ENCODE assay signal across 1 cellular context in the genomic region with DNA sequence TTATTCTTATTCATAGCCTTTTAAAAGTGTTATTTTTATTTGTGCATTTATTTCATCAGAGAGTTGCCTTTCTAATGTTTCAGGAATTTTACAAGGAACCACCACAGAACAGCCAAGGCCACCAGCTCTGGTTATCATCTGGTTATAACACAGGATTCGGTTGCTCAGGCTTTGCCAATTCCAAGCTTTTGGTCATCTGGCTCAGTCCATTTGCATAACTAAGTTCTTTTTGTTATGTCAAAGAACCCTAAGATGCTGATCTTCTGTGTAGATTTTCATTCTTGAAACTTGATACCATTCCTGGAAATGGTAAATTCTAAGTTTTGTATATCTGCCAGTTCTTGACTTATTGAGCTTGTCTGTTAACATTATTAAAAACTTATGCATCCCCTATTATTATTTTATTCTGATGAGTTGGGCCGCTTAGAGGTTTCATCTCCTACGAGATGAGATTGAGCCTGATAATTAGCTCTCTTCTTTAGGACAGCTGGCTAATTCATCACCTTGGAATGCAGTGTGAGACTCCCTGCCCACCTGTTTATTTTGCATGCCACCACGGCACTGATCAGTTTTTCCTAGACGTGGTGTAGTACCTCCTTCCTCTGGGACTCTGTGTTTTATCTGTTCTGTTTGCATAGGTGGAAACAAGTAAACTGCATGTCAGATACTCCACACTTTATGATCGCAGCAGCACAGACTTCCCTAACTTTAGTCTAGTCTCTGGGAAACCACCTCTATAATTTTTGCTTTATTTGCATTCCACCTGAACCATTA.
A peak's percentile ranks its signal among the peaks of the same experiment; 100 is the strongest.
TF ChIP-seq lines count a peak whose summit lies in the region.

No MANE protein-coding gene starts in this region.

TF ChIP-seq in GM23338, 12 proteins besides CTCF, POLR2A, EP300 and RAD21:
- TF ChIP-seq, protein P1, sequence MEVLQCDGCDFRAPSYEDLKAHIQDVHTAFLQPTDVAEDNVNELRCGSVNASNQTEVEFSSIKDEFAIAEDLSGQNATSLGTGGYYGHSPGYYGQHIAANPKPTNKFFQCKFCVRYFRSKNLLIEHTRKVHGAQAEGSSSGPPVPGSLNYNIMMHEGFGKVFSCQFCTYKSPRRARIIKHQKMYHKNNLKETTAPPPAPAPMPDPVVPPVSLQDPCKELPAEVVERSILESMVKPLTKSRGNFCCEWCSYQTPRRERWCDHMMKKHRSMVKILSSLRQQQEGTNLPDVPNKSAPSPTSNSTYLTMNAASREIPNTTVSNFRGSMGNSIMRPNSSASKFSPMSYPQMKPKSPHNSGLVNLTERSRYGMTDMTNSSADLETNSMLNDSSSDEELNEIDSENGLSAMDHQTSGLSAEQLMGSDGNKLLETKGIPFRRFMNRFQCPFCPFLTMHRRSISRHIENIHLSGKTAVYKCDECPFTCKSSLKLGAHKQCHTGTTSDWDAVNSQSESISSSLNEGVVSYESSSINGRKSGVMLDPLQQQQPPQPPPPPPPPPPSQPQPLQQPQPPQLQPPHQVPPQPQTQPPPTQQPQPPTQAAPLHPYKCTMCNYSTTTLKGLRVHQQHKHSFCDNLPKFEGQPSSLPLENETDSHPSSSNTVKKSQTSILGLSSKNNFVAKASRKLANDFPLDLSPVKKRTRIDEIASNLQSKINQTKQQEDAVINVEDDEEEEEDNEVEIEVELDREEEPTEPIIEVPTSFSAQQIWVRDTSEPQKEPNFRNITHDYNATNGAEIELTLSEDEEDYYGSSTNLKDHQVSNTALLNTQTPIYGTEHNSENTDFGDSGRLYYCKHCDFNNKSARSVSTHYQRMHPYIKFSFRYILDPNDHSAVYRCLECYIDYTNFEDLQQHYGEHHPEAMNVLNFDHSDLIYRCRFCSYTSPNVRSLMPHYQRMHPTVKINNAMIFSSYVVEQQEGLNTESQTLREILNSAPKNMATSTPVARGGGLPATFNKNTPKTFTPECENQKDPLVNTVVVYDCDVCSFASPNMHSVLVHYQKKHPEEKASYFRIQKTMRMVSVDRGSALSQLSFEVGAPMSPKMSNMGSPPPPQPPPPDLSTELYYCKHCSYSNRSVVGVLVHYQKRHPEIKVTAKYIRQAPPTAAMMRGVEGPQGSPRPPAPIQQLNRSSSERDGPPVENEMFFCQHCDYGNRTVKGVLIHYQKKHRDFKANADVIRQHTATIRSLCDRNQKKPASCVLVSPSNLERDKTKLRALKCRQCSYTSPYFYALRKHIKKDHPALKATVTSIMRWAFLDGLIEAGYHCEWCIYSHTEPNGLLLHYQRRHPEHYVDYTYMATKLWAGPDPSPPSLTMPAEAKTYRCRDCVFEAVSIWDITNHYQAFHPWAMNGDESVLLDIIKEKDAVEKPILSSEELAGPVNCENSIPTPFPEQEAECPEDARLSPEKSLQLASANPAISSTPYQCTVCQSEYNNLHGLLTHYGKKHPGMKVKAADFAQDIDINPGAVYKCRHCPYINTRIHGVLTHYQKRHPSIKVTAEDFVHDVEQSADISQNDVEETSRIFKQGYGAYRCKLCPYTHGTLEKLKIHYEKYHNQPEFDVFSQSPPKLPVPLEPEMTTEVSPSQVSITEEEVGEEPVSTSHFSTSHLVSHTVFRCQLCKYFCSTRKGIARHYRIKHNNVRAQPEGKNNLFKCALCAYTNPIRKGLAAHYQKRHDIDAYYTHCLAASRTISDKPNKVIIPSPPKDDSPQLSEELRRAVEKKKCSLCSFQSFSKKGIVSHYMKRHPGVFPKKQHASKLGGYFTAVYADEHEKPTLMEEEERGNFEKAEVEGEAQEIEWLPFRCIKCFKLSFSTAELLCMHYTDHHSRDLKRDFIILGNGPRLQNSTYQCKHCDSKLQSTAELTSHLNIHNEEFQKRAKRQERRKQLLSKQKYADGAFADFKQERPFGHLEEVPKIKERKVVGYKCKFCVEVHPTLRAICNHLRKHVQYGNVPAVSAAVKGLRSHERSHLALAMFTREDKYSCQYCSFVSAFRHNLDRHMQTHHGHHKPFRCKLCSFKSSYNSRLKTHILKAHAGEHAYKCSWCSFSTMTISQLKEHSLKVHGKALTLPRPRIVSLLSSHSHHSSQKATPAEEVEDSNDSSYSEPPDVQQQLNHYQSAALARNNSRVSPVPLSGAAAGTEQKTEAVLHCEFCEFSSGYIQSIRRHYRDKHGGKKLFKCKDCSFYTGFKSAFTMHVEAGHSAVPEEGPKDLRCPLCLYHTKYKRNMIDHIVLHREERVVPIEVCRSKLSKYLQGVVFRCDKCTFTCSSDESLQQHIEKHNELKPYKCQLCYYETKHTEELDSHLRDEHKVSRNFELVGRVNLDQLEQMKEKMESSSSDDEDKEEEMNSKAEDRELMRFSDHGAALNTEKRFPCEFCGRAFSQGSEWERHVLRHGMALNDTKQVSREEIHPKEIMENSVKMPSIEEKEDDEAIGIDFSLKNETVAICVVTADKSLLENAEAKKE (CRISPR knock-in tag; IDR thresholded peaks at IDR 0.05) = 0 out of 2 replicates have a peak, but pooled peaks have one; percentile 38
- no peak for TF ChIP-seq CREB1 (CRISPR knock-in tag; IDR thresholded peaks at IDR 0.05; ENCODE audit: low read depth)
